ENCODE assay signal across 23 cellular contexts in genomic region chr11:133096981-133097380, GRCh38.
"Had no signal": no experiment of that assay in that cellular context is flagged by ENCODE, and none has a peak within 500 bp of the region (broad histone marks: within the 10 kb centered on the region; RNA-seq: fewer than 3 reads in every experiment).

No MANE protein-coding gene starts in this region.

- ATAC-seq: foreskin keratinocyte; gastroesophageal sphincter; heart right ventricle; left cardiac atrium; left lung; left ventricle myocardium superior; lower lobe of right lung; naive thymus-derived CD4-positive, alpha-beta T cell had no signal

- H3K27me3 ChIP-seq: foreskin keratinocyte had no signal

- H3K36me3 ChIP-seq: esophagus muscularis mucosa, gastroesophageal sphincter, heart right ventricle, left lung, lower lobe of right lung had no signal

- H3K9me3 ChIP-seq: lower lobe of right lung had no signal

- DNase-seq: dermis blood vessel endothelial cell; dorsolateral prefrontal cortex; effector CD4-positive, alpha-beta T cell; effector memory CD4-positive, alpha-beta T cell; foreskin keratinocyte; glutamatergic neuron; head of caudate nucleus; heart right ventricle; hippocampal formation; left cardiac atrium; left lung; left ventricle myocardium superior; lower lobe of right lung; mesenchymal stem cell; naive thymus-derived CD4-positive, alpha-beta T cell had no signal

- H3K27ac ChIP-seq: coronary artery, dorsolateral prefrontal cortex, esophagus muscularis mucosa, foreskin keratinocyte, gastroesophageal sphincter, heart right ventricle, left lung, lower lobe of right lung had no signal

- H3K4me1 ChIP-seq: esophagus muscularis mucosa, foreskin keratinocyte, gastroesophageal sphincter, heart right ventricle, left lung, lower lobe of right lung had no signal

- FAIRE-seq: colon, endothelial cell of umbilical vein, frontal cortex, islet of Langerhans, keratinocyte had no signal

- H3K4me3 ChIP-seq: coronary artery, dorsolateral prefrontal cortex, esophagus muscularis mucosa, gastroesophageal sphincter, heart right ventricle, left lung, lower lobe of right lung had no signal
